11 cellular contexts compared by ENCODE assay signal in the genomic region with DNA sequence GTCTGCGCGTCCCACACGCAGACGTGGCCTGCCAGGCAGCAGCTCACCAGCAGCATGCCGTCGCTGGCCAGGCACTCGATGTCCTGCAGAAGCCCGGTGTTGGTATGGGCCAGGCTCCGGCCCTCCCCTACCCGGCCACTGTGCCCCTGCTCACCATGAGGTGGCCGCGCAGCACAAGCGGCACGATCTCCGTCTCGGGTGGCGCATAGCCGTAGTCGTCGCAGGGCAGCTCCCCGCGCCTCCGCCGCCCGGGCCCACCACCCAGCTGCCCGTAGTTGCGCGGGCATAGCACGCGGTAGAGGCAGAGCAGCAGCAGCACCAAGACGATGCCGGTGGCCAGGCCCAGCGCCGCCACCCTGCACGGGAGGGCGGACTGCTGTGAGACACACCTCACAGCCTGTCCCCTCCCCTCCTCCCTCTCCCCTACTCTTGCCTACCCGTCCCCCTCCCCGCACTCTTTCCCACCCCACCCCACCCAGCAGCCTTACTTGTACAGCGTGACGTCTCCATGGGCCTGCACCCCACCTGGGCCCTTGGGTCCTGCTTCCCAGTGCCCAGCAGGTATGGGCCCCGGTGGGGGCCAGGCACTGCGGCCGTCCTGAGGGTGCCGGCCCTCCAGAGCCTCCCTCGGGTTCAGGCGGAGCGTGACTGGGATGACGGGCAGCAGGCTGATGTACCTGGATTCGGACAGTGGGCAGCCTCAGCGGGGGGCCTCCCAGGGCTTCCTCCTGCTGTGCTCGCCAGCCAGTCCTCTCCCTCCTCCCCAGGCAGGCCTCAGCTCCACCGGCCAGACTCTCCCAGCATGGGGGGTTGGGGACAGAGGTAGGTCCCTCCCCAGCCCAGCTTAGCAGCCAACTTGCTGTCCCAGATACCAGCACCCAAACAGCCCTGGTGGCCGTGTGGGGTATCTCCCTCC. TPM values are rescaled to one million over a fixed set of nuclear protein-coding genes. Genes with fewer than 3 reads are reported as not detected.
DNase-seq lines count a peak whose midpoint lies in the region; ATAC-seq and TF ChIP-seq lines count a peak whose summit lies in the region.
"Had no signal": no experiment of that assay in that cellular context is flagged by ENCODE, and none has a peak within 500 bp of the region (broad histone marks: within the 10 kb centered on the region; RNA-seq: fewer than 3 reads in every experiment).

No MANE protein-coding gene starts in this region.

- CTCF ChIA-PET in activated CD8-positive, alpha-beta memory T cell treated with anti-CD3 and anti-CD28 coated beads, Interleukin-2, amount 10 ng/mL, durations not matched to agents 7 days and 5 days (lab: Charles Lee), result interaction anchor here (1.2 to 6.0 kb wide), 3 partner anchors 28 to 95 kb away, joined by 3 to 89 read pairs (median 6); a partner anchor contains a TSS

- no peak overlapping the region for H3K9ac ChIP-seq in H9 (ENCODE audit: extremely low read depth, insufficient read length, low read length)

- no peak overlapping the region for H4K8ac ChIP-seq in H9 (replicated peaks; ENCODE audit: insufficient read length, low read depth, low read length)

- H3K4me3 Mint-ChIP-seq in activated CD8-positive, alpha-beta memory T cell treated with anti-CD3 and anti-CD28 coated beads, Interleukin-2, amount 10 ng/mL, durations not matched to agents 7 days and 5 days, result no peak overlapping the region
- no peak overlapping the region for H3K4me3 Mint-ChIP-seq in H9
- no peak overlapping the region for H3K4me3 Mint-ChIP-seq in chondrocyte (ENCODE audit: unreplicated experiment)
- H3K4me3 Mint-ChIP-seq in progenitor cell of endocrine pancreas (ENCODE audit: low read depth), result no peak overlapping the region

- no peak overlapping the region for H3K4me2 ChIP-seq in H9 (ENCODE audit: insufficient read depth, insufficient read length, low read length)

- H3K4me1 ChIP-seq in H9 (ENCODE audit: insufficient read depth, low read length), result no peaks in the 10 kb centered on the region

- no peak overlapping the region for H2AK5ac ChIP-seq in H9 (ENCODE audit: insufficient read length, low read length)

- no peaks in the 10 kb centered on the region for H3K9me3 Mint-ChIP-seq in activated CD8-positive, alpha-beta memory T cell treated with anti-CD3 and anti-CD28 coated beads, Interleukin-2, amount 10 ng/mL, durations not matched to agents 7 days and 5 days (ENCODE audit: low read depth)
- peaks cover 0 to 9% of the 10 kb centered on the region in 2 experiments; a peak in 4 of 5 replicates for H3K9me3 Mint-ChIP-seq in H9
- no peaks in the 10 kb centered on the region for H3K9me3 Mint-ChIP-seq in chondrocyte (ENCODE audit: low read depth)
- H3K9me3 Mint-ChIP-seq in progenitor cell of endocrine pancreas (ENCODE audit: low read depth), result no peaks in the 10 kb centered on the region

- H3K4ac ChIP-seq in H9 (ENCODE audit: low read depth, low read length), result no peak overlapping the region

- H3K27ac Mint-ChIP-seq in activated CD8-positive, alpha-beta memory T cell treated with anti-CD3 and anti-CD28 coated beads, Interleukin-2, amount 10 ng/mL, durations not matched to agents 7 days and 5 days, result no peak overlapping the region
- H3K27ac Mint-ChIP-seq in H9 (no peak overlapping the region), chondrocyte (ENCODE audit: unreplicated experiment) (no peak overlapping the region), progenitor cell of endocrine pancreas (peak overlapping the region; percentile 89)

- no peaks in the 10 kb centered on the region for H3K27me3 ChIP-seq in H9 (ENCODE audit: insufficient read depth, low read length)
- H3K27me3 ChIP-seq: esophagus muscularis mucosa had no signal

- peaks cover 20% of the 10 kb centered on the region for H3K4me1 Mint-ChIP-seq in activated CD8-positive, alpha-beta memory T cell treated with anti-CD3 and anti-CD28 coated beads, Interleukin-2, amount 10 ng/mL, durations not matched to agents 7 days and 5 days
- H3K4me1 Mint-ChIP-seq in H9 (peaks cover 10 to 23% of the 10 kb centered on the region in 2 experiments), chondrocyte (ENCODE audit: low read depth) (peaks cover 11% of the 10 kb centered on the region), progenitor cell of endocrine pancreas (ENCODE audit: low read depth) (peaks cover 2% of the 10 kb centered on the region)

- H3K56ac ChIP-seq in H9 (ENCODE audit: insufficient read length, low read depth, low read length), result no peak overlapping the region

- no peak for ATAC-seq in activated CD8-positive, alpha-beta memory T cell treated with anti-CD3 and anti-CD28 coated beads, Interleukin-2, amount 10 ng/mL, durations not matched to agents 7 days and 5 days
- ATAC-seq in GM19324 (IDR thresholded peaks at IDR 0.05; ENCODE audit: low FRiP score, unreplicated experiment), result no peak
- no peak for ATAC-seq in GM21825 (IDR thresholded peaks at IDR 0.05; ENCODE audit: unreplicated experiment)
- ATAC-seq: activated CD4-positive, CD25-positive, alpha-beta regulatory T cell treated with anti-CD3 and anti-CD28 coated beads, Interleukin-2, amount 50 U/mL, for 24 hours had no signal

- WGBS in H9 (ENCODE audit: extremely low coverage, insufficient read length, low lambda C conversion rate), result no CpG with 5 or more reads among the region's 53 CpGs

- no peak overlapping the region for H2BK12ac ChIP-seq in H9 (ENCODE audit: insufficient read length, low read depth, low read length)

- H4K91ac ChIP-seq in H9 (ENCODE audit: insufficient read length, low read depth, low read length), result no peak overlapping the region

- H3K27ac ChIP-seq in H9 (ENCODE audit: insufficient read length, low read depth, low read length), result no peak overlapping the region
- H3K27ac ChIP-seq: esophagus muscularis mucosa had no signal

- TF ChIP-seq CTCF in H9 (conservative IDR thresholded peaks at IDR 0.05), result peak; percentile 41; the same call in 2 of the 3 replicates
- no peak for TF ChIP-seq CTCF in chondrocyte (IDR thresholded peaks at IDR 0.05)
- TF ChIP-seq CTCF in progenitor cell of endocrine pancreas (IDR thresholded peaks at IDR 0.05; ENCODE audit: unreplicated experiment), result peak; percentile 22

- no peak overlapping the region for H2BK20ac ChIP-seq in H9 (ENCODE audit: low read depth, low read length, poor library complexity, severe bottlenecking)

- no peaks in the 10 kb centered on the region for H3K79me2 ChIP-seq in H9 (ENCODE audit: insufficient read depth, low read length)

- peaks cover 2% of the 10 kb centered on the region for H4K20me1 ChIP-seq in H9 (ENCODE audit: control insufficient read depth, insufficient read depth, insufficient read length)

- H2AFZ ChIP-seq in H9 (ENCODE audit: low read length), result no peak overlapping the region

- no peak overlapping the region for H3K23ac ChIP-seq in H9 (ENCODE audit: insufficient read length, low read depth, low read length)

- DNase-seq in activated CD8-positive, alpha-beta memory T cell treated with anti-CD3 and anti-CD28 coated beads, Interleukin-2, amount 50 U/mL, for 48 hours, result peak; percentile 59
- DNase-seq in activated CD8-positive, alpha-beta memory T cell treated with anti-CD3 and anti-CD28 coated beads, Interleukin-2, amount 10 ng/mL, durations not matched to agents 7 days and 5 days, result no peak
- DNase-seq in H9 (no peak), chondrocyte (ENCODE audit: low spot score) (peak; percentile 89), progenitor cell of endocrine pancreas (ENCODE audit: low spot score, unreplicated experiment) (no peak), NCI-H524 treated with DMSO at 0.1 percent for 48 hours (lab: John Stamatoyannopoulos, UW) (no peak)
- DNase-seq: activated effector memory CD4-positive, alpha-beta T cell treated with Interleukin-2 at 50 U/mL for 16 hours had no signal

- H3K23me2 ChIP-seq in H9 (ENCODE audit: insufficient read length, low read depth, low read length, poor library complexity, severe bottlenecking), result no peaks in the 10 kb centered on the region

- H2BK5ac ChIP-seq in H9 (ENCODE audit: insufficient read length, low read length), result no peak overlapping the region

- no peak overlapping the region for H2BK120ac ChIP-seq in H9 (ENCODE audit: low read depth, low read length, poor library complexity, severe bottlenecking)

- H3K14ac ChIP-seq in H9 (ENCODE audit: insufficient read depth, low read length), result no peak overlapping the region

- H3K18ac ChIP-seq in H9 (ENCODE audit: insufficient read length, low read depth, low read length), result no peak overlapping the region

- H3K9me3 ChIP-seq in H9 (ENCODE audit: control insufficient read depth, low read depth, low read length), result no peaks in the 10 kb centered on the region
- H3K9me3 ChIP-seq: esophagus muscularis mucosa had no signal

- H2BK15ac ChIP-seq in H9 (ENCODE audit: low read depth, low read length), result no peak overlapping the region

- no peaks in the 10 kb centered on the region for H3K27me3 Mint-ChIP-seq in activated CD8-positive, alpha-beta memory T cell treated with anti-CD3 and anti-CD28 coated beads, Interleukin-2, amount 10 ng/mL, durations not matched to agents 7 days and 5 days
- H3K27me3 Mint-ChIP-seq in H9 (ENCODE audit: low read depth) (no peaks in the 10 kb centered on the region; the same call in 1 of the 2 replicates), chondrocyte (ENCODE audit: low read depth) (no peaks in the 10 kb centered on the region), progenitor cell of endocrine pancreas (no peaks in the 10 kb centered on the region)

- no peaks in the 10 kb centered on the region for H3K79me1 ChIP-seq in H9 (ENCODE audit: insufficient read depth, low read depth, low read length, poor library complexity, severe bottlenecking)

- peaks cover 9% of the 10 kb centered on the region for H3K36me3 Mint-ChIP-seq in activated CD8-positive, alpha-beta memory T cell treated with anti-CD3 and anti-CD28 coated beads, Interleukin-2, amount 10 ng/mL, durations not matched to agents 7 days and 5 days
- H3K36me3 Mint-ChIP-seq in H9 (ENCODE audit: insufficient read depth in 1 of 3, low read depth in 3 of 3) (peaks cover 28 to 61% (median 53%) of the 10 kb centered on the region in 3 experiments), chondrocyte (ENCODE audit: low read depth) (peaks cover 4% of the 10 kb centered on the region), progenitor cell of endocrine pancreas (ENCODE audit: insufficient read depth) (peaks cover 19% of the 10 kb centered on the region)

- no peak overlapping the region for H4K5ac ChIP-seq in H9 (ENCODE audit: insufficient read length, low read depth, low read length)

- H3T11ph ChIP-seq in H9 (ENCODE audit: low read length), result no peak overlapping the region

RNA-seq across cellular contexts. Expression of a gene that starts 37.6 kb away (rescaled TPM):
- 10 to 100 TPM; 27.0 to 32.9 TPM for total RNA-seq in activated CD8-positive, alpha-beta memory T cell treated with anti-CD3 and anti-CD28 coated beads, Interleukin-2, amount 10 ng/mL, durations not matched to agents 7 days and 5 days
- total RNA-seq in H9 (2021) (38.0 and 42.2 TPM in 2 replicates), chondrocyte (43.5 to 49.5 TPM (median 47.8 TPM) in 3 replicates), progenitor cell of endocrine pancreas (68.7 and 71.4 TPM in 2 replicates)

RNA-seq across cellular contexts. Expression of a gene that starts 57.3 kb away (rescaled TPM):
- total RNA-seq in activated CD8-positive, alpha-beta memory T cell treated with anti-CD3 and anti-CD28 coated beads, Interleukin-2, amount 10 ng/mL, durations not matched to agents 7 days and 5 days, result 10 to 100 TPM; 65.5 to 69.2 TPM
- total RNA-seq in H9 (2021) (101 and 104 TPM in 2 replicates), chondrocyte (47.3 to 79.8 TPM (median 49.7 TPM) in 3 replicates), progenitor cell of endocrine pancreas (140 TPM in 2 replicates)

Comparison
In these comparisons a context has a peak if more than half of its experiments do, and no peak if none do; other contexts are left out.
1. DNase-seq: peak in activated CD8-positive, alpha-beta memory T cell treated with anti-CD3 and anti-CD28 coated beads, Interleukin-2, amount 50 U/mL, for 48 hours (single experiment) and chondrocyte (single experiment); none in activated CD8-positive, alpha-beta memory T cell treated with anti-CD3 and anti-CD28 coated beads, Interleukin-2, amount 10 ng/mL, durations not matched to agents 7 days and 5 days (single experiment), H9 (single experiment), progenitor cell of endocrine pancreas (single experiment) and NCI-H524 treated with DMSO at 0.1 percent for 48 hours (single experiment).